11 cellular contexts compared by ENCODE assay signal in genomic region chr1:18530567-18531502, GRCh38. TPM values are rescaled to one million over a fixed set of nuclear protein-coding genes. Genes with fewer than 3 reads are reported as not detected.
DNase-seq lines count a peak whose midpoint lies in the region; ATAC-seq, FAIRE-seq and TF ChIP-seq lines count a peak whose summit lies in the region.
"Had no signal": no experiment of that assay in that cellular context is flagged by ENCODE, and none has a peak within 500 bp of the region (broad histone marks: within the 10 kb centered on the region; RNA-seq: fewer than 3 reads in every experiment).

No MANE protein-coding gene starts in this region.

- no TSS peak for BruUV-seq in HepG2 (replicated peaks; lab: Mats Ljungman, UMichigan)

- peaks cover 79% of the 10 kb centered on the region for H3K27me3 Mint-ChIP-seq in T-helper 17 cell

- no peak overlapping the region for H3K27ac Mint-ChIP-seq in T-helper 17 cell
- H3K27ac Mint-ChIP-seq: T-helper 1 cell treated with Interleukin-12 subunit alpha and Interleukin-12 subunit beta and Interleukin-4 antibody, amounts not matched to agents 30 μg/mL and 1 μg/mL, for 36 hours had no signal

- H3K4me1 ChIP-seq in HEK293 (ENCODE audit: control insufficient read depth, insufficient read depth, low read length) (no peaks in the 10 kb centered on the region), HepG2 (ENCODE audit: insufficient read depth, low read length) (no peaks in the 10 kb centered on the region)

- TF ChIP-seq EP300 in HepG2 (IDR thresholded peaks at IDR 0.05; ENCODE audit: low read depth in 2 of 2, low read length in 2 of 2) (no peak), HepG2 (CRISPR knock-in tag; IDR thresholded peaks at IDR 0.05; ENCODE audit: borderline replicate concordance) (no peak)

- peaks cover 2% of the 10 kb centered on the region for H3K4me1 Mint-ChIP-seq in T-helper 17 cell

- H3K27me3 ChIP-seq in SU-DHL-6 (ENCODE audit: low read length) (no peaks in the 10 kb centered on the region), HepG2 (ENCODE audit: control insufficient read depth in 1 of 2, insufficient read depth in 2 of 2, low read length in 2 of 2) (peaks cover 0 to 7% of the 10 kb centered on the region in 2 experiments; a peak in 2 of 5 replicates)

- intact Hi-C loops in HepG2 (cut with micrococcal nuclease; ENCODE audit: unreplicated experiment) = loop anchor here (5.0 kb wide), 1 partner anchor 234 kb away; no protein-coding TSS in a partner anchor

- H3K9me3 ChIP-seq in HEK293 (ENCODE audit: control insufficient read depth, insufficient read depth, low read depth, low read length) = no peaks in the 10 kb centered on the region
- no peaks in the 10 kb centered on the region for H3K9me3 ChIP-seq in SU-DHL-6 (ENCODE audit: insufficient read depth, low read length)
- no peaks in the 10 kb centered on the region for H3K9me3 ChIP-seq in HepG2 (ENCODE audit: low read length)
- H3K9me3 ChIP-seq in T-helper 17 cell (ENCODE audit: control insufficient read depth, low read length, poor library complexity, severe bottlenecking) = no peaks in the 10 kb centered on the region

- H2AFZ ChIP-seq in SU-DHL-6 (ENCODE audit: low read depth, low read length, severe bottlenecking) (no peak overlapping the region), HepG2 (ENCODE audit: low read length) (no peak overlapping the region)

- H3K9me2 ChIP-seq in SU-DHL-6 (replicated peaks; ENCODE audit: insufficient read depth, low read length) = no peaks in the 10 kb centered on the region

- H3K4me2 ChIP-seq in SU-DHL-6 (ENCODE audit: low read depth, low read length, poor library complexity, severe bottlenecking) (no peak overlapping the region), HepG2 (ENCODE audit: low read depth, low read length) (no peak overlapping the region)

- H4K20me1 ChIP-seq in SU-DHL-6 (ENCODE audit: low read depth, low read length) = no peaks in the 10 kb centered on the region
- 0 out of 2 replicates have a peak, but pooled peaks cover under 1% of the 10 kb centered on the region for H4K20me1 ChIP-seq in HepG2 (ENCODE audit: insufficient read depth, low read length)

- ATAC-seq in HepG2 (peak; percentile 69), GM21360 (IDR thresholded peaks at IDR 0.05; ENCODE audit: unreplicated experiment) (no peak), T-helper 17 cell (no peak), HG03342 (IDR thresholded peaks at IDR 0.05; ENCODE audit: unreplicated experiment) (no peak), HG02642 (IDR thresholded peaks at IDR 0.05; ENCODE audit: poor library complexity, unreplicated experiment) (no peak)

- 0% methylated on average over 6 of the region's 6 CpGs for WGBS in HepG2 (ENCODE audit: low lambda C conversion rate)

- DNase-seq in D341Med (ENCODE audit: low spot score) = peak; percentile 5
- DNase-seq in HepG2 (ENCODE audit: low spot score) = peak; percentile 21
- DNase-seq in T-helper 17 cell = no peak
- DNase-seq: DND-41 had no signal

- no peak overlapping the region for H3K27ac ChIP-seq in HEK293 (ENCODE audit: extremely low read depth, low read depth, low read length)
- no peak overlapping the region for H3K27ac ChIP-seq in SU-DHL-6 (ENCODE audit: low read depth, low read length)
- no peak overlapping the region for H3K27ac ChIP-seq in HepG2 (ENCODE audit: extremely low read length, insufficient read depth, low read length)

- H3K4me3 Mint-ChIP-seq in T-helper 17 cell = no peak overlapping the region
- H3K4me3 Mint-ChIP-seq: T-helper 1 cell treated with Interleukin-12 subunit alpha and Interleukin-12 subunit beta and Interleukin-4 antibody, amounts not matched to agents 30 μg/mL and 1 μg/mL, for 36 hours had no signal

- peak; percentile 55; the same call in 1 of the 2 replicates for TF ChIP-seq RAD21 in HepG2 (CRISPR knock-in tag; IDR thresholded peaks at IDR 0.05)

- no peaks in the 10 kb centered on the region for H3F3A ChIP-seq in SU-DHL-6 (ENCODE audit: insufficient read depth)

- H3K4me3 ChIP-seq in HEK293 (ENCODE audit: low read depth, low read length) (no peak overlapping the region), SU-DHL-6 (ENCODE audit: insufficient read depth, low read length, poor library complexity, severe bottlenecking) (no peak overlapping the region), HepG2 (replicated peaks in 1 of 3; ENCODE audit: insufficient read depth in 1 of 3, low read depth in 2 of 3, low read length in 3 of 3) (no peak overlapping the region)

- H3K79me2 ChIP-seq in SU-DHL-6 (ENCODE audit: insufficient read depth, low read length) (no peaks in the 10 kb centered on the region), HepG2 (ENCODE audit: insufficient read depth, low read length) (no peaks in the 10 kb centered on the region)

- CTCF ChIA-PET in HEK293 (lab: Yijun Ruan, JAX) = interaction anchor here (0.6 to 1.8 kb wide), 6 partner anchors 20 to 607 kb away, joined by 3 to 6 read pairs (median 3); no protein-coding TSS in a partner anchor
- CTCF ChIA-PET in HepG2 (lab: Yijun Ruan, JAX; ENCODE audit: low intra/inter-chr PET ratio, low total read pairs) = interaction anchor here (1.8 kb wide), 1 partner anchor 231 kb away, joined by 11 read pairs; no protein-coding TSS in a partner anchor

- peaks cover 9% of the 10 kb centered on the region for H3K36me3 Mint-ChIP-seq in T-helper 17 cell (ENCODE audit: low read depth)

- H3K9ac ChIP-seq in SU-DHL-6 (ENCODE audit: low read length) (no peak overlapping the region), HepG2 (ENCODE audit: insufficient read depth, low read depth, low read length) (no peak overlapping the region)

- POLR2A ChIA-PET in HEK293 (lab: Yijun Ruan, JAX) (no interaction called here), HepG2 (lab: Yijun Ruan, JAX) (no interaction called here)

- in situ Hi-C loops in HepG2 (cut with HindIII; ENCODE audit: extremely low pct_ligation_motif_present, low pct_unique_long_range_greater_than_20kb) = no loop called here

- H3K36me3 ChIP-seq in HEK293 (ENCODE audit: control insufficient read depth in 2 of 2, insufficient read depth in 1 of 2, low read length in 2 of 2) = no peaks in the 10 kb centered on the region
- H3K36me3 ChIP-seq in SU-DHL-6 (ENCODE audit: low read length) = no peaks in the 10 kb centered on the region
- H3K36me3 ChIP-seq in HepG2 (replicated peaks in 1 of 2; ENCODE audit: control insufficient read depth in 1 of 2, insufficient read depth in 2 of 2, low read length in 2 of 2) = no peaks in the 10 kb centered on the region

- FAIRE-seq in HepG2 (lab: Jason Lieb, UNC) = peak; percentile 57

- no peak for TF ChIP-seq POLR2A in HepG2 (IDR thresholded peaks at IDR 0.05; ENCODE audit: insufficient read depth in 1 of 2, low read depth in 2 of 2, low read length in 2 of 2)

- TF ChIP-seq CTCF in HEK293 (tag by site-specific recombination; IDR thresholded peaks at IDR 0.05) = peak; percentile 61
- peak; percentile 13 for TF ChIP-seq CTCF in SU-DHL-6 (IDR thresholded peaks at IDR 0.05; ENCODE audit: insufficient read depth, low read length, poor library complexity, severe bottlenecking)
- TF ChIP-seq CTCF in HepG2 (CRISPR knock-in tag; IDR thresholded peaks at IDR 0.05) = peak; percentile 78

TF ChIP-seq in HEK293, 187 proteins besides CTCF, POLR2A, EP300 and RAD21 (continues in another document):
- no peak for TF ChIP-seq KLF9 (tag by site-specific recombination; IDR thresholded peaks at IDR 0.05; ENCODE audit: low read depth)
- no peak for TF ChIP-seq ZBTB26 (tag by site-specific recombination; optimal IDR thresholded peaks at IDR 0.05)

TF ChIP-seq in HepG2, 621 proteins besides CTCF, POLR2A, EP300 and RAD21:
- TF ChIP-seq SMC3 (IDR thresholded peaks at IDR 0.05; ENCODE audit: low read length) (peak; percentile 44; the same call in 1 of the 2 replicates), FOSL2 (CRISPR knock-in tag; IDR thresholded peaks at IDR 0.05) (peak; percentile 87), ZNF558 (CRISPR knock-in tag; IDR thresholded peaks at IDR 0.05; ENCODE audit: borderline replicate concordance) (no peak), STAG1 (CRISPR knock-in tag; IDR thresholded peaks at IDR 0.05) (peak; percentile 76)

RNA-seq across cellular contexts. Expression of gene KLHDC7A, which starts 50.1 kb away (rescaled TPM):
- total RNA-seq in HepG2 (2016; rRNA removed; fragmentation: Illumina TruSeq; extraction: Trizol) (0.53 and 1.8 TPM in 2 replicates), T-helper 17 cell (not detected)
- 0.18 and 0.30 TPM in 2 replicates for total RNA-seq in HepG2 (2016; cell fraction: cytosol; rRNA removed; fragmentation: Illumina TruSeq; extraction: Trizol; ENCODE audit: low read depth)
- total RNA-seq in HepG2 (2016; cell fraction: insoluble cytoplasmic fraction; rRNA removed; fragmentation: Illumina TruSeq; extraction: Trizol) = 0.67 and 1.9 TPM in 2 replicates
- total RNA-seq in HepG2 (2016; cell fraction: membrane; rRNA removed; fragmentation: Illumina TruSeq; extraction: Trizol) = 0.34 TPM in 2 replicates
- 2.4 and 2.7 TPM in 2 replicates for total RNA-seq in HepG2 (2016; cell fraction: nucleus; rRNA removed; fragmentation: Illumina TruSeq; extraction: Trizol)
- polyA plus RNA-seq in HepG2 (2011; rRNA removed) = 0.15 and 0.24 TPM in 2 replicates
- 0.17 TPM in 2 replicates for polyA plus RNA-seq in HepG2 (2011; cell fraction: cytosol; rRNA removed)
- polyA plus RNA-seq in HepG2 (2011; cell fraction: nucleus; rRNA removed) = 0.77 and 0.85 TPM in 2 replicates
- polyA plus RNA-seq in HepG2 (2012) = 0.24 and 0.62 TPM in 2 replicates
- polyA plus RNA-seq in HepG2 (2016; cell fraction: cytosol; fragmentation: Illumina TruSeq; extraction: Trizol; ENCODE audit: low read depth) = 0.11 and 0.12 TPM in 2 replicates
- 0.47 and 0.52 TPM in 2 replicates for polyA plus RNA-seq in HepG2 (2016; cell fraction: insoluble cytoplasmic fraction; fragmentation: Illumina TruSeq; extraction: Trizol; ENCODE audit: low read depth)
- 0.19 and 0.21 TPM in 2 replicates for polyA plus RNA-seq in HepG2 (2016; cell fraction: membrane; fragmentation: Illumina TruSeq; extraction: Trizol; ENCODE audit: low read depth)
- polyA plus RNA-seq in HepG2 (2016; cell fraction: nucleus; fragmentation: Illumina TruSeq; extraction: Trizol; ENCODE audit: insufficient read depth, low read depth) = 2.2 and 3.4 TPM in 2 replicates
- 0.84 TPM in 1 of 2 replicates, not detected in the other for polyA minus RNA-seq in HepG2 (2011; rRNA and poly(A)+ RNA removed; ENCODE audit: low replicate concordance)
- polyA minus RNA-seq in HepG2 (2011; cell fraction: cytosol; rRNA and poly(A)+ RNA removed) = 0.26 and 0.40 TPM in 2 replicates
- polyA minus RNA-seq in HepG2 (2011; cell fraction: nucleus; rRNA and poly(A)+ RNA removed) = 2.3 and 3.1 TPM in 2 replicates
- total RNA-seq: dermis microvascular lymphatic vessel endothelial cell had no signal

Comparison
In these comparisons a context has a peak if more than half of its experiments do, and no peak if none do; other contexts are left out.
1. DNase-seq: peak in D341Med (single experiment) and HepG2 (single experiment); none in T-helper 17 cell (0 of 3).
2. CTCF ChIP-seq: peak in every context shown above with its lines; median percentile 78 in HepG2; 61 in HEK293; 13 in SU-DHL-6.